In the genomic region with DNA sequence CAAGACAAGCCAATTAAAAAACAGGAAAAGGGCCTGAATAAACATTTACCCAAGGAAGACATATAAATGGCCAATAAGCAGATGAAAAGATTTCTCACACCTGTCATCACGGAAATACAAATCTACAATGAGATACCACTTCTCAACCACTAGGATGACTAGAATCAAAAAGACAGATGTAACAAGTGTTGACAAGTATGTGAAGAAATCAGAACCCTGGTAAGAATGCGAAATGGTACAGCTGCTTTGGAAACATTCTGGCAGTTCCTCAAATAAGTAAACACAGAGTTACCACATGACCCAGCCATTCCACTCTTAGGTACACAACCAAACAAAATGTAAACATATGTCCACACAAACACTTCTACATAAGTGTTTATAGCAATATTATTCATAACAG, we compare ENCODE assay signal across 13 cellular contexts. TPM values are rescaled to one million over a fixed set of nuclear protein-coding genes. Genes with fewer than 3 reads are reported as not detected.
DNase-seq lines count a peak whose midpoint lies in the region; ATAC-seq, FAIRE-seq and TF ChIP-seq lines count a peak whose summit lies in the region.
"Had no signal": no experiment of that assay in that cellular context is flagged by ENCODE, and none has a peak within 500 bp of the region (broad histone marks: within the 10 kb centered on the region; RNA-seq: fewer than 3 reads in every experiment).

No MANE protein-coding gene starts in this region.

- no peak for TF ChIP-seq EP300 in K562 (IDR thresholded peaks at IDR 0.05; ENCODE audit: low read length)

- H3K79me2 ChIP-seq in K562 (ENCODE audit: control insufficient read depth, insufficient read depth, low read length): peaks cover 11% of the 10 kb centered on the region; the same call in 2 of the 3 replicates

- no peak overlapping the region for H2AK9ac ChIP-seq in IMR-90 (replicated peaks; ENCODE audit: low read depth, low read length, poor library complexity)

- peaks cover 28 to 61% of the 10 kb centered on the region in 2 experiments for H3K79me1 ChIP-seq in IMR-90 (ENCODE audit: low read depth in 1 of 2, low read length in 2 of 2)

- no peak for DNase-seq in CD8-positive, alpha-beta T cell
- DNase-seq in IMR-90 (peak; percentile 50), K562 (ENCODE audit: extremely low read depth in 1 of 4, low spot score in 3 of 4) (no peak), NCI-H1105 (lab: John Stamatoyannopoulos, UW) (no peak), NCI-H2081 treated with DMSO at 0.1 percent for 48 hours (lab: John Stamatoyannopoulos, UW) (no peak)
- DNase-seq in activated CD8-positive, alpha-beta memory T cell treated with anti-CD3 and anti-CD28 coated beads for 24 hours: no peak
- DNase-seq: activated T-cell treated with anti-CD3 and anti-CD28 coated beads, Interleukin-2, amount 50 U/mL, for 48 hours; DMS79; NCI-H82; occipital lobe; uterus had no signal

- H4K20me1 ChIP-seq in IMR-90 (ENCODE audit: insufficient read depth, low read length) (peaks cover 48% of the 10 kb centered on the region), K562 (replicated peaks; ENCODE audit: control insufficient read depth, insufficient read depth, low read length) (no peaks in the 10 kb centered on the region)

- peaks cover 5% of the 10 kb centered on the region for H3K36me3 ChIP-seq in CD8-positive, alpha-beta T cell (ENCODE audit: insufficient read depth, low read length)
- peaks cover 11% of the 10 kb centered on the region for H3K36me3 ChIP-seq in IMR-90 (ENCODE audit: control insufficient read depth, insufficient read depth, low read length)
- H3K36me3 ChIP-seq in K562 (ENCODE audit: control insufficient read depth, insufficient read depth, low read length): peaks cover 44% of the 10 kb centered on the region
- H3K36me3 ChIP-seq in liver (ENCODE audit: control insufficient read depth in 4 of 4, insufficient read depth in 3 of 4, low read depth in 1 of 4, low read length in 3 of 4): peaks cover 0 to 24% (median 7%) of the 10 kb centered on the region in 4 donors
- H3K36me3 ChIP-seq: uterus had no signal

- peak overlapping the region; percentile 5 for H3K27ac Mint-ChIP-seq in CD8-positive, alpha-beta T cell

- no peak overlapping the region for H4K5ac ChIP-seq in IMR-90 (ENCODE audit: low read depth, low read length)

- H3K27me3 Mint-ChIP-seq in CD8-positive, alpha-beta T cell (ENCODE audit: low read depth): no peaks in the 10 kb centered on the region

- WGBS in IMR-90 (ENCODE audit: extremely low coverage in 2 of 2, insufficient read length in 1 of 2), 2 experiments: no CpG with 5 or more reads among the region's 2 CpGs
- WGBS in K562 (ENCODE audit: insufficient coverage, low coverage, missing lambda C conversion rate): 75% methylated on average over 2 of the region's 2 CpGs
- 34% methylated on average over 2 of the region's 2 CpGs for WGBS in liver

- H3K27me3 ChIP-seq in CD8-positive, alpha-beta T cell (ENCODE audit: insufficient read depth, low read length): no peaks in the 10 kb centered on the region
- H3K27me3 ChIP-seq in IMR-90 (ENCODE audit: control insufficient read depth, insufficient read depth, low read length) (no peaks in the 10 kb centered on the region), K562 (ENCODE audit: control insufficient read depth in 2 of 2, insufficient read depth in 2 of 2, low read length in 2 of 2) (no peaks in the 10 kb centered on the region), liver (ENCODE audit: control insufficient read depth in 4 of 4, insufficient read depth in 4 of 4, low read length in 3 of 4) (no peaks in the 10 kb centered on the region)
- H3K27me3 ChIP-seq: uterus had no signal

- H3K4me2 ChIP-seq in IMR-90 (ENCODE audit: low read depth, low read length): no peak overlapping the region
- no peak overlapping the region for H3K4me2 ChIP-seq in K562 (ENCODE audit: insufficient read depth, low read length)

- H2AFZ ChIP-seq in IMR-90 (replicated peaks; ENCODE audit: low read length, poor library complexity) (no peak overlapping the region), K562 (ENCODE audit: low read depth, low read length) (no peak overlapping the region)

- BruUV-seq in IMR-90 (replicated peaks; lab: Mats Ljungman, UMichigan) (no TSS peak), K562 (replicated peaks; lab: Mats Ljungman, UMichigan) (no TSS peak)

- intact Hi-C loops in CD8-positive, alpha-beta T cell (cut with DNase I, micrococcal nuclease): no loop called here
- intact Hi-C loops in IMR-90 (cut with micrococcal nuclease): no loop called here
- intact Hi-C loops in K562 (cut with micrococcal nuclease): no loop called here

- peaks cover 60% of the 10 kb centered on the region for H3K36me3 Mint-ChIP-seq in CD8-positive, alpha-beta T cell

- H3K9ac ChIP-seq in IMR-90 (ENCODE audit: low read depth, low read length) (no peak overlapping the region), K562 (ENCODE audit: insufficient read depth in 1 of 2, low read depth in 2 of 2, low read length in 2 of 2) (no peak overlapping the region), liver (ENCODE audit: low read depth in 1 of 2, low read length in 2 of 2) (no peak overlapping the region)

- H3K9me1 ChIP-seq in IMR-90 (ENCODE audit: insufficient read depth, low read length) (peaks cover 2% of the 10 kb centered on the region; the same call in 1 of the 2 replicates), K562 (ENCODE audit: control insufficient read depth, insufficient read depth, low read length) (no peaks in the 10 kb centered on the region)

- no peak overlapping the region for H2BK20ac ChIP-seq in IMR-90 (ENCODE audit: low read depth, low read length)

- no peak overlapping the region for H3K27ac ChIP-seq in CD8-positive, alpha-beta T cell (ENCODE audit: low read depth, low read length)
- H3K27ac ChIP-seq in IMR-90 (ENCODE audit: insufficient read depth, low read length): no peak overlapping the region
- no peak overlapping the region for H3K27ac ChIP-seq in K562 (ENCODE audit: extremely low read depth, low read depth, low read length)
- peak overlapping the region in 1 of 2 donors; percentile 54 for H3K27ac ChIP-seq in liver (ENCODE audit: low read depth in 1 of 2, low read length in 2 of 2)
- H3K27ac ChIP-seq: uterus had no signal

- H3K23ac ChIP-seq in IMR-90 (ENCODE audit: low read depth, low read length): no peak overlapping the region

- H2AK5ac ChIP-seq in IMR-90 (ENCODE audit: low read depth, low read length): no peak overlapping the region

- no peak overlapping the region for H3K4me3 Mint-ChIP-seq in CD8-positive, alpha-beta T cell

- no peak overlapping the region for H4K91ac ChIP-seq in IMR-90 (ENCODE audit: insufficient read depth, low read depth, low read length)

- no peaks in the 10 kb centered on the region for H3K9me3 ChIP-seq in CD8-positive, alpha-beta T cell (ENCODE audit: low read length)
- H3K9me3 ChIP-seq in IMR-90 (ENCODE audit: control insufficient read depth, insufficient read depth, low read length) (no peaks in the 10 kb centered on the region), K562 (replicated peaks; ENCODE audit: control insufficient read depth, insufficient read depth, low read depth, low read length) (no peaks in the 10 kb centered on the region), liver (ENCODE audit: control insufficient read depth in 4 of 4, low read length in 3 of 4) (no peaks in the 10 kb centered on the region)
- H3K9me3 ChIP-seq: uterus had no signal

- POLR2A ChIA-PET in CD8-positive, alpha-beta T cell (lab: Charles Lee): no interaction called here
- POLR2A ChIA-PET in IMR-90 (lab: Charles Lee; ENCODE audit: unreplicated experiment) (no interaction called here), K562 (lab: Yijun Ruan, JAX) (interaction anchor here (0.7 kb wide), 1 partner anchor 51 kb away, joined by 3 read pairs; no protein-coding TSS in a partner anchor)

- no peak overlapping the region for H2BK15ac ChIP-seq in IMR-90 (ENCODE audit: low read depth, low read length)

- TF ChIP-seq POLR2A in IMR-90 (IDR thresholded peaks at IDR 0.05; ENCODE audit: low read depth, low read length) (no peak), K562 (conservative IDR thresholded peaks at IDR 0.05) (no peak)

- no peak overlapping the region for H3K4ac ChIP-seq in IMR-90 (ENCODE audit: low read depth, low read length)

- H3K9me3 Mint-ChIP-seq in CD8-positive, alpha-beta T cell: no peaks in the 10 kb centered on the region

- TF ChIP-seq RAD21 in IMR-90 (IDR thresholded peaks at IDR 0.05; ENCODE audit: low read length) (no peak), K562 (CRISPR knock-in tag; conservative IDR thresholded peaks at IDR 0.05 in 1 of 2, IDR thresholded peaks at IDR 0.05 in 1 of 2) (no peak), liver (IDR thresholded peaks at IDR 0.05) (peak; percentile 62 to 70)

- FAIRE-seq in K562 (lab: Jason Lieb, UNC): no peak

- no peaks in the 10 kb centered on the region for H3K4me1 ChIP-seq in CD8-positive, alpha-beta T cell (ENCODE audit: insufficient read depth, low read length)
- H3K4me1 ChIP-seq in IMR-90 (ENCODE audit: control insufficient read depth, insufficient read depth, low read length): no peaks in the 10 kb centered on the region
- peaks cover 0 to 10% of the 10 kb centered on the region in 2 experiments; a peak in 2 of 5 replicates for H3K4me1 ChIP-seq in K562 (replicated peaks in 1 of 2; ENCODE audit: control insufficient read depth in 2 of 2, insufficient read depth in 2 of 2, low read length in 2 of 2)
- peaks cover 0 to 8% (median 4%) of the 10 kb centered on the region in 4 donors for H3K4me1 ChIP-seq in liver (ENCODE audit: control insufficient read depth in 4 of 4, insufficient read depth in 4 of 4, low read length in 3 of 4)
- H3K4me1 ChIP-seq: uterus had no signal

- no peak overlapping the region for H3K4me3 ChIP-seq in CD8-positive, alpha-beta T cell (ENCODE audit: low read depth, low read length)
- no peak overlapping the region for H3K4me3 ChIP-seq in IMR-90 (ENCODE audit: insufficient read depth, low read depth, low read length)
- H3K4me3 ChIP-seq in K562: no peak overlapping the region
- H3K4me3 ChIP-seq in liver (ENCODE audit: low read depth in 1 of 3, low read length in 3 of 3): no peak overlapping the region
- H3K4me3 ChIP-seq: uterus had no signal

- in situ Hi-C loops in IMR-90 (cut with MboI; ENCODE audit: low sequenced_read_pairs): no loop called here
- in situ Hi-C loops in K562 (cut with MboI): no loop called here

- dilution Hi-C loops in IMR-90 (cut with HindIII; ENCODE audit: low sequenced_read_pairs, unreplicated experiment): no loop called here

- TF ChIP-seq CTCF in CD8-positive, alpha-beta T cell (IDR thresholded peaks at IDR 0.05): no peak
- TF ChIP-seq CTCF in IMR-90 (conservative IDR thresholded peaks at IDR 0.05; ENCODE audit: low read depth, low read length): no peak
- TF ChIP-seq CTCF in K562 (IDR thresholded peaks at IDR 0.05 in 2 of 3, conservative IDR thresholded peaks at IDR 0.05 in 1 of 3; ENCODE audit: insufficient read depth in 2 of 3, low read depth in 1 of 3, low read length in 3 of 3): no peak
- TF ChIP-seq CTCF in liver (IDR thresholded peaks at IDR 0.05; ENCODE audit: low read depth, low read length, missing input control): peak; percentile 35

- H3K4me1 Mint-ChIP-seq in CD8-positive, alpha-beta T cell (ENCODE audit: low read depth): peaks cover 19% of the 10 kb centered on the region

- H2BK120ac ChIP-seq in IMR-90 (ENCODE audit: low read depth, low read length): no peak overlapping the region

- no peak overlapping the region for H3K18ac ChIP-seq in IMR-90 (ENCODE audit: low read depth, low read length)

- no peak for ATAC-seq in CD8-positive, alpha-beta T cell
- ATAC-seq in IMR-90 (ENCODE audit: low read depth): peak; percentile 68
- no peak for ATAC-seq in K562
- no peak for ATAC-seq in GM19035 (IDR thresholded peaks at IDR 0.05; ENCODE audit: unreplicated experiment)

- no peak overlapping the region for H2BK5ac ChIP-seq in IMR-90 (ENCODE audit: low read depth, low read length, poor library complexity, severe bottlenecking)

- no peak overlapping the region for H3K14ac ChIP-seq in IMR-90 (replicated peaks; ENCODE audit: low read depth, low read length)

- H4K8ac ChIP-seq in IMR-90 (ENCODE audit: low read depth in 2 of 2, low read length in 2 of 2): no peak overlapping the region

- H3K56ac ChIP-seq in IMR-90 (ENCODE audit: extremely low read depth, insufficient read depth, low read length): no peak overlapping the region

- CTCF ChIA-PET in CD8-positive, alpha-beta T cell (lab: Charles Lee): interaction anchor here (2.1 kb wide), 1 partner anchor 22 kb away, joined by 6 read pairs; no protein-coding TSS in a partner anchor
- CTCF ChIA-PET in IMR-90 (lab: Yijun Ruan, JAX) (no interaction called here), K562 (lab: Yijun Ruan, JAX; ENCODE audit: low intra/inter-chr PET ratio) (no interaction called here)

RNA-seq across cellular contexts. Expression of gene LEAP2, which starts 32.5 kb away (rescaled TPM):
- under 1 TPM; 0.14 to 0.27 TPM for total RNA-seq in CD8-positive, alpha-beta T cell
- under 0.01 TPM in 2 replicates for total RNA-seq in IMR-90 (2012; rRNA removed)
- 0.23 and 0.36 TPM in 2 replicates for polyA plus RNA-seq in IMR-90 (2012; rRNA removed)
- 0.04 and 0.10 TPM in 2 replicates for polyA plus RNA-seq in IMR-90 (2012; cell fraction: cytosol; rRNA removed)
- 0.55 and 3.5 TPM in 2 replicates for polyA plus RNA-seq in IMR-90 (2012; cell fraction: nucleus; rRNA removed; ENCODE audit: low replicate concordance)
- 15.5 and 22.5 TPM in 2 replicates for total RNA-seq in K562 (2011; cell fraction: chromatin; rRNA removed; ENCODE audit: low replicate concordance)
- 9.0 and 10.5 TPM in 2 replicates for total RNA-seq in K562 (2011; cell fraction: nucleolus; rRNA removed)
- 14.2 and 21.1 TPM in 2 replicates for total RNA-seq in K562 (2011; cell fraction: nucleoplasm; rRNA removed)
- 1.1 and 2.2 TPM in 2 replicates for total RNA-seq in K562 (2014; rRNA removed)
- 2.8 TPM in 2 replicates for total RNA-seq in K562 (2014; rRNA removed; fragmentation: Illumina TruSeq; extraction: Trizol)
- 2.9 and 3.1 TPM in 2 replicates for total RNA-seq in K562 (2015; rRNA removed; fragmentation: Illumina TruSeq; extraction: Trizol)
- 1.8 and 2.0 TPM in 2 replicates for total RNA-seq in K562 (2021)
- polyA plus RNA-seq in K562 (2011; rRNA removed): 4.9 and 5.6 TPM in 2 replicates
- polyA plus RNA-seq in K562 (2011; cell fraction: cytosol; rRNA removed): 0.82 and 2.1 TPM in 2 replicates
- polyA plus RNA-seq in K562 (2011; cell fraction: nucleus; rRNA removed): 20.8 and 21.9 TPM in 2 replicates
- polyA plus RNA-seq in K562 (2012): 1.3 and 1.4 TPM in 2 replicates
- polyA plus RNA-seq in K562 (2014; fragmentation: Illumina TruSeq; extraction: Trizol): 2.0 and 2.5 TPM in 2 replicates
- polyA plus RNA-seq in K562 (2014; fragmentation: Nextera tagmentation; extraction: Ambion mirVana): 1 to 10 TPM; 2.0 to 2.9 TPM
- 2.3 and 2.4 TPM in 2 replicates for polyA plus RNA-seq in K562 (2014; rRNA removed)
- 3.3 and 5.2 TPM in 2 replicates for polyA minus RNA-seq in K562 (2011; rRNA and poly(A)+ RNA removed)
- 0.57 and 1.4 TPM in 2 replicates for polyA minus RNA-seq in K562 (2011; cell fraction: cytosol; rRNA and poly(A)+ RNA removed)
- polyA minus RNA-seq in K562 (2011; cell fraction: nucleus; rRNA and poly(A)+ RNA removed): 3.6 and 5.9 TPM in 2 replicates
- 10 to 100 TPM; 12.0 to 56.7 TPM for total RNA-seq in liver
- 100 to 1,000 TPM in 1 of 2 donors, 10 to 100 TPM in 1; 68.1 to 736 TPM for polyA plus RNA-seq in liver

RNA-seq across cellular contexts. Expression of gene UQCRQ, which starts 39.5 kb away (rescaled TPM):
- total RNA-seq in CD8-positive, alpha-beta T cell: 100 to 1,000 TPM; 124 to 128 TPM
- 69.7 and 73.7 TPM in 2 replicates for total RNA-seq in IMR-90 (2012; rRNA removed)
- 292 and 406 TPM in 2 replicates for polyA plus RNA-seq in IMR-90 (2012; rRNA removed)
- 213 and 412 TPM in 2 replicates for polyA plus RNA-seq in IMR-90 (2012; cell fraction: cytosol; rRNA removed)
- 72.8 and 108 TPM in 2 replicates for polyA plus RNA-seq in IMR-90 (2012; cell fraction: nucleus; rRNA removed; ENCODE audit: low replicate concordance)
- 72.2 and 104 TPM in 2 replicates for total RNA-seq in K562 (2011; cell fraction: chromatin; rRNA removed; ENCODE audit: low replicate concordance)
- total RNA-seq in K562 (2011; cell fraction: nucleolus; rRNA removed): 114 and 128 TPM in 2 replicates
- total RNA-seq in K562 (2011; cell fraction: nucleoplasm; rRNA removed): 118 and 129 TPM in 2 replicates
- total RNA-seq in K562 (2014; rRNA removed): 307 and 353 TPM in 2 replicates
- total RNA-seq in K562 (2014; rRNA removed; fragmentation: Illumina TruSeq; extraction: Trizol): 641 and 716 TPM in 2 replicates
- total RNA-seq in K562 (2015; rRNA removed; fragmentation: Illumina TruSeq; extraction: Trizol): 334 and 373 TPM in 2 replicates
- 888 and 1,004 TPM in 2 replicates for total RNA-seq in K562 (2021)
- polyA plus RNA-seq in K562 (2011; rRNA removed): 813 and 883 TPM in 2 replicates
- 439 and 559 TPM in 2 replicates for polyA plus RNA-seq in K562 (2011; cell fraction: cytosol; rRNA removed)
- polyA plus RNA-seq in K562 (2011; cell fraction: nucleus; rRNA removed): 273 and 303 TPM in 2 replicates
- 351 and 842 TPM in 2 replicates for polyA plus RNA-seq in K562 (2012)
- polyA plus RNA-seq in K562 (2014; fragmentation: Illumina TruSeq; extraction: Trizol): 235 and 336 TPM in 2 replicates
- 1,000 to 10,000 TPM; 2,318 to 2,421 TPM for polyA plus RNA-seq in K562 (2014; fragmentation: Nextera tagmentation; extraction: Ambion mirVana)
- 883 and 917 TPM in 2 replicates for polyA plus RNA-seq in K562 (2014; rRNA removed)
- polyA minus RNA-seq in K562 (2011; rRNA and poly(A)+ RNA removed): 61.8 and 67.0 TPM in 2 replicates
- polyA minus RNA-seq in K562 (2011; cell fraction: cytosol; rRNA and poly(A)+ RNA removed): 54.0 and 70.0 TPM in 2 replicates
- 59.4 and 82.3 TPM in 2 replicates for polyA minus RNA-seq in K562 (2011; cell fraction: nucleus; rRNA and poly(A)+ RNA removed)
- 100 to 1,000 TPM in 1 of 2 donors, 10 to 100 TPM in 1; 62.5 to 103 TPM for total RNA-seq in liver
- 1,000 to 10,000 TPM in 1 of 2 donors, 100 to 1,000 TPM in 1; 548 to 2,326 TPM for polyA plus RNA-seq in liver

RNA-seq across cellular contexts. Expression of gene GDF9, which starts 39.7 kb away (rescaled TPM):
- under 1 TPM; 0.43 to 0.72 TPM for total RNA-seq in CD8-positive, alpha-beta T cell
- total RNA-seq in IMR-90 (2012; rRNA removed) (0.18 and 0.28 TPM in 2 replicates), K562 (2014; rRNA removed) (0.12 TPM in 1 of 2 replicates, not detected in the other), K562 (2014; rRNA removed; fragmentation: Illumina TruSeq; extraction: Trizol) (0.13 and 0.18 TPM in 2 replicates), K562 (2015; rRNA removed; fragmentation: Illumina TruSeq; extraction: Trizol) (0.15 and 0.18 TPM in 2 replicates), K562 (2021) (0.20 and 0.22 TPM in 2 replicates), liver (under 1 TPM in 1 of 2 donors, not detected in 1; 0.08 TPM)
- polyA plus RNA-seq in IMR-90 (2012; rRNA removed) (0.16 and 0.21 TPM in 2 replicates), K562 (2011; rRNA removed) (0.70 and 1.1 TPM in 2 replicates), K562 (2014; fragmentation: Illumina TruSeq; extraction: Trizol) (0.28 and 0.37 TPM in 2 replicates), K562 (2014; fragmentation: Nextera tagmentation; extraction: Ambion mirVana) (under 1 TPM; 0.10 to 0.15 TPM), K562 (2014; rRNA removed) (0.27 and 0.66 TPM in 2 replicates), liver (under 1 TPM; 0.08 to 0.10 TPM)
- 0.01 and 0.02 TPM in 2 replicates for polyA plus RNA-seq in IMR-90 (2012; cell fraction: cytosol; rRNA removed)
- polyA plus RNA-seq in IMR-90 (2012; cell fraction: nucleus; rRNA removed; ENCODE audit: low replicate concordance): 0.14 and 0.57 TPM in 2 replicates
- total RNA-seq in K562 (2011; cell fraction: chromatin; rRNA removed; ENCODE audit: low replicate concordance): 0.25 and 1.1 TPM in 2 replicates
- total RNA-seq in K562 (2011; cell fraction: nucleolus; rRNA removed): 0.17 and 0.39 TPM in 2 replicates
- total RNA-seq in K562 (2011; cell fraction: nucleoplasm; rRNA removed): 0.44 and 0.69 TPM in 2 replicates
- polyA plus RNA-seq in K562 (2011; cell fraction: cytosol; rRNA removed): 0.30 and 0.52 TPM in 2 replicates
- 0.68 and 1.2 TPM in 2 replicates for polyA plus RNA-seq in K562 (2011; cell fraction: nucleus; rRNA removed)
- polyA plus RNA-seq in K562 (2012): 0.22 and 0.35 TPM in 2 replicates
- 0.39 and 0.45 TPM in 2 replicates for polyA minus RNA-seq in K562 (2011; rRNA and poly(A)+ RNA removed)
- polyA minus RNA-seq in K562 (2011; cell fraction: cytosol; rRNA and poly(A)+ RNA removed): not detected in 2 replicates
- polyA minus RNA-seq in K562 (2011; cell fraction: nucleus; rRNA and poly(A)+ RNA removed): 0.78 TPM in 1 of 2 replicates, not detected in the other

RNA-seq across cellular contexts. Expression of gene AFF4, which starts 57.5 kb away (rescaled TPM):
- 100 to 1,000 TPM in 1 of 2 experiments, 10 to 100 TPM in 1; 98.0 to 104 TPM for total RNA-seq in CD8-positive, alpha-beta T cell
- total RNA-seq in IMR-90 (2012; rRNA removed): 57.2 and 67.2 TPM in 2 replicates
- polyA plus RNA-seq in IMR-90 (2012; rRNA removed): 26.0 and 27.3 TPM in 2 replicates
- 6.3 and 6.9 TPM in 2 replicates for polyA plus RNA-seq in IMR-90 (2012; cell fraction: cytosol; rRNA removed)
- 9.9 and 46.4 TPM in 2 replicates for polyA plus RNA-seq in IMR-90 (2012; cell fraction: nucleus; rRNA removed; ENCODE audit: low replicate concordance)
- 90.2 and 159 TPM in 2 replicates for total RNA-seq in K562 (2011; cell fraction: chromatin; rRNA removed; ENCODE audit: low replicate concordance)
- 22.8 and 25.4 TPM in 2 replicates for total RNA-seq in K562 (2011; cell fraction: nucleolus; rRNA removed)
- total RNA-seq in K562 (2011; cell fraction: nucleoplasm; rRNA removed): 48.5 and 81.4 TPM in 2 replicates
- 9.9 and 11.3 TPM in 2 replicates for total RNA-seq in K562 (2014; rRNA removed)
- 19.9 and 21.4 TPM in 2 replicates for total RNA-seq in K562 (2014; rRNA removed; fragmentation: Illumina TruSeq; extraction: Trizol)
- total RNA-seq in K562 (2015; rRNA removed; fragmentation: Illumina TruSeq; extraction: Trizol): 17.9 and 18.9 TPM in 2 replicates
- 22.5 and 25.8 TPM in 2 replicates for total RNA-seq in K562 (2021)
- 14.2 and 20.7 TPM in 2 replicates for polyA plus RNA-seq in K562 (2011; rRNA removed)
- 8.5 and 10.0 TPM in 2 replicates for polyA plus RNA-seq in K562 (2011; cell fraction: cytosol; rRNA removed)
- polyA plus RNA-seq in K562 (2011; cell fraction: nucleus; rRNA removed): 28.6 and 30.9 TPM in 2 replicates
- 12.1 and 17.1 TPM in 2 replicates for polyA plus RNA-seq in K562 (2012)
- 17.0 and 19.6 TPM in 2 replicates for polyA plus RNA-seq in K562 (2014; fragmentation: Illumina TruSeq; extraction: Trizol)
- polyA plus RNA-seq in K562 (2014; fragmentation: Nextera tagmentation; extraction: Ambion mirVana): 1 to 10 TPM; 1.7 to 3.6 TPM
- 7.9 and 9.0 TPM in 2 replicates for polyA plus RNA-seq in K562 (2014; rRNA removed)
- polyA minus RNA-seq in K562 (2011; rRNA and poly(A)+ RNA removed): 36.7 and 38.9 TPM in 2 replicates
- 21.8 and 26.6 TPM in 2 replicates for polyA minus RNA-seq in K562 (2011; cell fraction: cytosol; rRNA and poly(A)+ RNA removed)
- polyA minus RNA-seq in K562 (2011; cell fraction: nucleus; rRNA and poly(A)+ RNA removed): 20.3 and 38.2 TPM in 2 replicates
- 10 to 100 TPM; 16.8 to 19.1 TPM for total RNA-seq in liver
- 10 to 100 TPM in 1 of 2 donors, 1 to 10 TPM in 1; 5.5 to 17.0 TPM for polyA plus RNA-seq in liver
